Comparison of ENCODE assay signal across 1 cellular context in genomic region chr2:74119912-74120825, GRCh38.
TF ChIP-seq lines count a peak whose summit lies in the region.

No MANE protein-coding gene starts in this region.

TF ChIP-seq in HepG2, 621 proteins besides CTCF, POLR2A, EP300 and RAD21 (continued from another document and continues in another):
- no peak for TF ChIP-seq SMC3 (IDR thresholded peaks at IDR 0.05; ENCODE audit: low read length)
- TF ChIP-seq ZNF670 (CRISPR knock-in tag; IDR thresholded peaks at IDR 0.05; ENCODE audit: borderline replicate concordance) = peak; percentile 95
- TF ChIP-seq FOXK1 (CRISPR knock-in tag; IDR thresholded peaks at IDR 0.05; ENCODE audit: borderline replicate concordance, low read depth) = peak; percentile 87
- TF ChIP-seq ATF7-NPFF (CRISPR knock-in tag; IDR thresholded peaks at IDR 0.05; ENCODE audit: low read depth) = peak; percentile 81; the same call in 1 of the 2 replicates
- TF ChIP-seq HNRNPLL (IDR thresholded peaks at IDR 0.05; ENCODE audit: low read depth, low read length, poor library complexity, severe bottlenecking) = peak; percentile 83
- TF ChIP-seq ZNF292 (CRISPR knock-in tag; IDR thresholded peaks at IDR 0.05; ENCODE audit: borderline replicate concordance, low read depth) = peak; percentile 90
- TF ChIP-seq MTF2 (CRISPR knock-in tag; IDR thresholded peaks at IDR 0.05; ENCODE audit: borderline replicate concordance) = peak; percentile 100
- TF ChIP-seq ZHX1 (CRISPR knock-in tag; IDR thresholded peaks at IDR 0.05; ENCODE audit: low read depth) = peak; percentile 93
- no peak for TF ChIP-seq MIXL1 (CRISPR knock-in tag; IDR thresholded peaks at IDR 0.05)
- no peak for TF ChIP-seq HDAC6 (IDR thresholded peaks at IDR 0.05; ENCODE audit: low read depth, low read length)
- TF ChIP-seq ATF5 (CRISPR knock-in tag; IDR thresholded peaks at IDR 0.05; ENCODE audit: low read depth) = no peak
- peak; percentile 93 for TF ChIP-seq DMAP1 (CRISPR knock-in tag; IDR thresholded peaks at IDR 0.05)
- TF ChIP-seq ZNF83 (CRISPR knock-in tag; IDR thresholded peaks at IDR 0.05; ENCODE audit: borderline replicate concordance) = no peak
- TF ChIP-seq BCLAF1 (IDR thresholded peaks at IDR 0.05) = no peak
- TF ChIP-seq ZFP41 (CRISPR knock-in tag; IDR thresholded peaks at IDR 0.05; ENCODE audit: borderline replicate concordance) = peak; percentile 91; the same call in 1 of the 2 replicates
- no peak for TF ChIP-seq ZNF383 (CRISPR knock-in tag; IDR thresholded peaks at IDR 0.05; ENCODE audit: borderline replicate concordance)
- peak; percentile 88; the same call in 1 of the 2 replicates for TF ChIP-seq ZSCAN21 (CRISPR knock-in tag; IDR thresholded peaks at IDR 0.05; ENCODE audit: borderline replicate concordance)
- peak; percentile 87 for TF ChIP-seq PITX1 (CRISPR knock-in tag; IDR thresholded peaks at IDR 0.05)
- TF ChIP-seq ZBTB37 (CRISPR knock-in tag; IDR thresholded peaks at IDR 0.05) = peak; percentile 81
- TF ChIP-seq BCL6 (CRISPR knock-in tag; IDR thresholded peaks at IDR 0.05) = peak; percentile 58; the same call in 1 of the 2 replicates
- TF ChIP-seq ZNF275 (CRISPR knock-in tag; IDR thresholded peaks at IDR 0.05; ENCODE audit: borderline replicate concordance) = 0 out of 2 replicates have a peak, but pooled peaks have one; percentile 63
- 0 out of 2 replicates have a peak, but pooled peaks have one; percentile 95 for TF ChIP-seq FOXO4 (CRISPR knock-in tag; conservative IDR thresholded peaks at IDR 0.05)
- TF ChIP-seq ZBTB49 (CRISPR knock-in tag; IDR thresholded peaks at IDR 0.05; ENCODE audit: borderline replicate concordance) = no peak; the same call in 1 of the 2 replicates
- TF ChIP-seq HNF4A (CRISPR knock-in tag; IDR thresholded peaks at IDR 0.05) = peak; percentile 28; the same call in 1 of the 2 replicates
- peak; percentile 94 for TF ChIP-seq SRY (CRISPR knock-in tag; IDR thresholded peaks at IDR 0.05)
- no peak for TF ChIP-seq ZNF549 (CRISPR knock-in tag; IDR thresholded peaks at IDR 0.05)
- TF ChIP-seq CEBPZ (IDR thresholded peaks at IDR 0.05; ENCODE audit: low read length) = no peak
- TF ChIP-seq ZNF619 (CRISPR knock-in tag; IDR thresholded peaks at IDR 0.05) = peak; percentile 95
- peak; percentile 68; the same call in 1 of the 2 replicates for TF ChIP-seq ZSCAN22 (CRISPR knock-in tag; IDR thresholded peaks at IDR 0.05)
- peak; percentile 81 for TF ChIP-seq ZFY (CRISPR knock-in tag; IDR thresholded peaks at IDR 0.05)
- TF ChIP-seq ZBTB21 (CRISPR knock-in tag; IDR thresholded peaks at IDR 0.05) = 0 out of 2 replicates have a peak, but pooled peaks have one; percentile 47
- no peak for TF ChIP-seq RFX1 (IDR thresholded peaks at IDR 0.05)
- peak; percentile 87 for TF ChIP-seq NFATC3 (CRISPR knock-in tag; IDR thresholded peaks at IDR 0.05)
- no peak for TF ChIP-seq KDM6A (CRISPR knock-in tag; IDR thresholded peaks at IDR 0.05; ENCODE audit: low read depth)
- TF ChIP-seq PHF5A (CRISPR knock-in tag; IDR thresholded peaks at IDR 0.05; ENCODE audit: low read depth, unreplicated experiment) = no peak
- TF ChIP-seq ZNF205 (CRISPR knock-in tag; IDR thresholded peaks at IDR 0.05) = peak; percentile 91
- TF ChIP-seq SP5 (CRISPR knock-in tag; IDR thresholded peaks at IDR 0.05; ENCODE audit: borderline replicate concordance, low read depth) = peak; percentile 45; the same call in 1 of the 2 replicates
- TF ChIP-seq ZNF816 (CRISPR knock-in tag; IDR thresholded peaks at IDR 0.05; ENCODE audit: borderline replicate concordance) = peak; percentile 99
- TF ChIP-seq ZNF616 (CRISPR knock-in tag; IDR thresholded peaks at IDR 0.05; ENCODE audit: low read depth) = no peak
- TF ChIP-seq RFX5 (IDR thresholded peaks at IDR 0.05; ENCODE audit: low read depth, low read length) = no peak
- TF ChIP-seq DDIT3 (CRISPR knock-in tag; IDR thresholded peaks at IDR 0.05) = no peak
- TF ChIP-seq ZNF280D (CRISPR knock-in tag; IDR thresholded peaks at IDR 0.05) = peak; percentile 100
- TF ChIP-seq DNMT1 (CRISPR knock-in tag; IDR thresholded peaks at IDR 0.05) = 0 out of 2 replicates have a peak, but pooled peaks have one; percentile 19
